8 cellular contexts compared by ENCODE assay signal in the genomic region with DNA sequence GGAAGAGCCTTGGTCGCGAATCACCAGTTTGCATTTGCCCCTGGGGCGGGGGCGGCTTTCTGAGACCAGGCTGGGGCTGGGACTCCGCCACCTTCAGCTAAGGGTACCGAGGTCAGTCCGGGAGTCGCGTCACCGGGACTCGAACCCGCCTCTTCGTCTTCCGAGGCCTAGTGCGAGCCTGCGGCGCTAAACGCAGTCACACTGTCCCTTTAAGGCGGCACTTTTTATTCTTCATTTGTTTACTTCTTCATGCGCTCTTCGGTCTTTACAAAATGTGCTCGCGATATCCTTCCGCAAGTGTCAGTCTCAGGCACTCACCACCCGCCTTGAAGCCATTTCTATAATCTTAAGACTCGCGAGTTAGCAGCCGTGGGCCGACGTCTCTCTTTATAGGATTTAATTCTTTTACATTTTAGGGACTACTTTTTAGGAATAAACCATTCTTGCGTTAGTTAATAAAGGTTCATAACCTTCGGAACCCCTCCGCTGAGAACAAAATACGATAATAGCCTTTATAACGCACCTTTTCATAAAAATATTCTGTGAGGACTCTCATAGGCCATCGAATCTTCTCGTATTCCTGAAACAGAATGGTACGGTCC. TPM values are rescaled to one million over a fixed set of nuclear protein-coding genes. Genes with fewer than 3 reads are reported as not detected.
A peak's percentile ranks its signal among the peaks of the same experiment; 100 is the strongest.
DNase-seq lines count a peak whose midpoint lies in the region; ATAC-seq and TF ChIP-seq lines count a peak whose summit lies in the region.

No MANE protein-coding gene starts in this region.

- H3K9me3 Mint-ChIP-seq in chondrocyte (ENCODE audit: low read depth), result no peaks in the 10 kb centered on the region

- H3K36me3 Mint-ChIP-seq in chondrocyte (ENCODE audit: low read depth), result peaks cover 4% of the 10 kb centered on the region

- peaks cover 29% of the 10 kb centered on the region for H3K4me1 Mint-ChIP-seq in chondrocyte (ENCODE audit: low read depth)

- H3K9ac ChIP-seq in BLaER1, result peak overlapping the region; percentile 94

- peak overlapping the region; percentile 98 for H3K4me2 ChIP-seq in BLaER1

- peak overlapping the region; percentile 89 for H3K4me3 Mint-ChIP-seq in chondrocyte (ENCODE audit: unreplicated experiment)

- peak; percentile 91 for DNase-seq in HFF-Myc (ENCODE audit: extremely low read depth, low read depth)
- peak; percentile 91 to 95 for DNase-seq in NCI-H446 (lab: John Stamatoyannopoulos, UW)
- peak; percentile 75 for DNase-seq in activated CD4-positive, CD25-positive, alpha-beta regulatory T cell treated with anti-CD3 and anti-CD28 coated beads, Interleukin-2, amount 50 U/mL, for 72 hours
- peak; percentile 92 for DNase-seq in chondrocyte (ENCODE audit: low spot score)
- peak; percentile 94 for DNase-seq in kidney tubule cell (ENCODE audit: low spot score)
- DNase-seq in stimulated activated CD4-positive, alpha-beta T cell treated with anti-CD3 and anti-CD28 coated beads, Interleukin-1b, Interleukin-23, amount 100 ng/mL, for 1 hour (ENCODE audit: low read depth in 2 of 2), result peak; percentile 41 to 54

- TF ChIP-seq CTCF in HFF-Myc (IDR thresholded peaks at IDR 0.05; ENCODE audit: low read depth, low read length, missing control alignments), result no peak
- TF ChIP-seq CTCF in chondrocyte (IDR thresholded peaks at IDR 0.05), result no peak

- no peaks in the 10 kb centered on the region for H3K9me3 ChIP-seq in BLaER1

- peaks cover 34% of the 10 kb centered on the region for H4K20me1 ChIP-seq in BLaER1

- H3K27ac Mint-ChIP-seq in chondrocyte (ENCODE audit: unreplicated experiment), result peak overlapping the region; percentile 99

- peaks cover 62% of the 10 kb centered on the region for H3K4me1 ChIP-seq in BLaER1

- H3K27me3 Mint-ChIP-seq in chondrocyte (ENCODE audit: low read depth), result no peaks in the 10 kb centered on the region

- H3K27ac ChIP-seq in BLaER1, result peak overlapping the region; percentile 99

- H3K27me3 ChIP-seq in BLaER1, result no peaks in the 10 kb centered on the region

- no peaks in the 10 kb centered on the region for H3K36me3 ChIP-seq in BLaER1

- ATAC-seq in GM21737 (IDR thresholded peaks at IDR 0.05; ENCODE audit: unreplicated experiment), result no peak

- peak overlapping the region; percentile 68 for H3K4me3 ChIP-seq in BLaER1
- peak overlapping the region; percentile 63 for H3K4me3 ChIP-seq in HFF-Myc (replicated peaks; ENCODE audit: low read depth, low read length)

RNA-seq across cellular contexts. Expression of a gene that starts 0.6 kb away (rescaled TPM):
- 35.9 to 41.0 TPM (median 36.4 TPM) in 3 replicates for total RNA-seq in chondrocyte

RNA-seq across cellular contexts. Expression of a gene that starts 12.2 kb away (rescaled TPM):
- 4.7 to 6.8 TPM (median 5.6 TPM) in 3 replicates for total RNA-seq in chondrocyte

RNA-seq across cellular contexts. Expression of a gene that starts 14.0 kb away (rescaled TPM):
- total RNA-seq in chondrocyte, result 3.7 to 7.9 TPM (median 6.4 TPM) in 3 replicates

RNA-seq across cellular contexts. Expression of a gene that starts 15.4 kb away (rescaled TPM):
- 123 to 135 TPM (median 128 TPM) in 3 replicates for total RNA-seq in chondrocyte
